In genomic region chr4:84915396-84915780, GRCh38 we compare ENCODE assay signal across 1 cellular context.
TF ChIP-seq lines count a peak whose summit lies in the region.

No MANE protein-coding gene starts in this region.

TF ChIP-seq in endothelial cell of umbilical vein, 7 proteins besides CTCF, POLR2A, EP300 and RAD21:
- TF ChIP-seq GATA2 (IDR thresholded peaks at IDR 0.05; ENCODE audit: insufficient read depth, insufficient read length, low read depth, low read length), result no peak
